20 cellular contexts compared by ENCODE assay signal in genomic region chr2:96153991-96154431, GRCh38. TPM values are rescaled to one million over a fixed set of nuclear protein-coding genes. Genes with fewer than 3 reads are reported as not detected.
DNase-seq lines count a peak whose midpoint lies in the region; ATAC-seq, FAIRE-seq and TF ChIP-seq lines count a peak whose summit lies in the region.
"Had no signal": no experiment of that assay in that cellular context is flagged by ENCODE, and none has a peak within 500 bp of the region (broad histone marks: within the 10 kb centered on the region; RNA-seq: fewer than 3 reads in every experiment).

No MANE protein-coding gene starts in this region.

- TF ChIP-seq CTCF in CD4-positive, alpha-beta T cell (IDR thresholded peaks at IDR 0.05): no peak
- TF ChIP-seq CTCF in GM12874 (IDR thresholded peaks at IDR 0.05; ENCODE audit: insufficient read depth, low read depth, low read length) (peak; percentile 27; the same call in 1 of the 2 replicates), kidney (IDR thresholded peaks at IDR 0.05; ENCODE audit: borderline replicate concordance, extremely low read depth, insufficient read depth) (no peak)

- H3K4me1 ChIP-seq in kidney (ENCODE audit: control insufficient read depth in 1 of 2, insufficient read depth in 1 of 2, low read depth in 1 of 2, low read length in 2 of 2): no peaks in the 10 kb centered on the region
- H3K4me1 ChIP-seq: vagina had no signal

- H3K4me3 ChIP-seq in kidney (ENCODE audit: low read length in 2 of 2): no peak overlapping the region
- H3K4me3 ChIP-seq: heart right ventricle, vagina had no signal

- no peak overlapping the region for H3K9ac ChIP-seq in kidney (ENCODE audit: low read length in 2 of 2)

- H3K36me3 Mint-ChIP-seq in CD4-positive, alpha-beta T cell (ENCODE audit: low read depth): no peaks in the 10 kb centered on the region
- H3K36me3 Mint-ChIP-seq in naive thymus-derived CD8-positive, alpha-beta T cell: no peaks in the 10 kb centered on the region
- H3K36me3 Mint-ChIP-seq: IgD-negative memory B cell had no signal

- no peak for FAIRE-seq in kidney (lab: Jason Lieb, UNC)
- FAIRE-seq: astrocyte had no signal

- peak overlapping the region; percentile 80 for H3K27ac Mint-ChIP-seq in CD4-positive, alpha-beta T cell
- H3K27ac Mint-ChIP-seq in naive thymus-derived CD8-positive, alpha-beta T cell: peak overlapping the region in 7 of 10 donors; percentile 15 to 100 (median 69)
- H3K27ac Mint-ChIP-seq: IgD-negative memory B cell had no signal

- H3K9me3 Mint-ChIP-seq in CD4-positive, alpha-beta T cell: no peaks in the 10 kb centered on the region
- H3K9me3 Mint-ChIP-seq in naive thymus-derived CD8-positive, alpha-beta T cell: no peaks in the 10 kb centered on the region
- H3K9me3 Mint-ChIP-seq: activated CD8-positive, alpha-beta T cell treated with anti-CD3 and anti-CD28 coated beads for 36 hours; IgD-negative memory B cell had no signal

- H3K27me3 Mint-ChIP-seq in CD4-positive, alpha-beta T cell: no peaks in the 10 kb centered on the region
- no peaks in the 10 kb centered on the region for H3K27me3 Mint-ChIP-seq in naive thymus-derived CD8-positive, alpha-beta T cell
- H3K27me3 Mint-ChIP-seq: activated CD8-positive, alpha-beta T cell treated with anti-CD3 and anti-CD28 coated beads for 36 hours; IgD-negative memory B cell had no signal

- CTCF ChIA-PET in CD4-positive, alpha-beta T cell (lab: Charles Lee): no interaction called here

- no peak overlapping the region for H3K27ac ChIP-seq in CD4-positive, alpha-beta T cell (ENCODE audit: low read depth, low read length)
- H3K27ac ChIP-seq in kidney (ENCODE audit: low read depth in 2 of 2, low read length in 2 of 2): no peak overlapping the region
- H3K27ac ChIP-seq: heart right ventricle, vagina had no signal

- no peak for DNase-seq in CD4-positive, alpha-beta T cell
- DNase-seq in naive thymus-derived CD8-positive, alpha-beta T cell: no peak
- DNase-seq in LoVo (ENCODE audit: low spot score) (no peak), H4 (ENCODE audit: low spot score) (no peak), kidney (no peak)
- DNase-seq: activated CD8-positive, alpha-beta T cell treated with anti-CD3 and anti-CD28 coated beads for 36 hours; activated effector memory CD4-positive, alpha-beta T cell treated with anti-CD3 and anti-CD28 coated beads, Interleukin-2, amount 50 U/mL, for 16 hours; AML-193; heart right ventricle; NCI-H146; NCI-H446 treated with DMSO at 0.1 percent for 48 hours; retina; stimulated activated CD4-positive, alpha-beta T cell treated with anti-CD3 and anti-CD28 coated beads, Interleukin-4, amount 100 ng/mL, for 4 hours had no signal

- POLR2A ChIA-PET in CD4-positive, alpha-beta T cell (lab: Charles Lee): no interaction called here
- POLR2A ChIA-PET in naive thymus-derived CD8-positive, alpha-beta T cell (lab: Charles Lee): interaction anchor here (1.7 to 18.2 kb wide), 3 partner anchors 6 to 50 kb away, joined by 3 to 373 read pairs (median 373); partner anchors contain the start of genes ASTL and DUSP2

- ATAC-seq in CD4-positive, alpha-beta T cell (ENCODE audit: poor library complexity): no peak
- peak; percentile 11; the same call in 1 of the 3 replicates for ATAC-seq in SK-N-SH treated with all-trans-retinoic acid at 6 μM for 48 hours
- no peak for ATAC-seq in naive thymus-derived CD8-positive, alpha-beta T cell
- no peak for ATAC-seq in HG03135 (IDR thresholded peaks at IDR 0.05; ENCODE audit: unreplicated experiment)
- ATAC-seq: activated CD8-positive, alpha-beta T cell treated with anti-CD3 and anti-CD28 coated beads for 36 hours had no signal

- no peaks in the 10 kb centered on the region for H3K36me3 ChIP-seq in kidney (ENCODE audit: control insufficient read depth in 1 of 2, insufficient read depth in 2 of 2, low read length in 2 of 2)
- H3K36me3 ChIP-seq: heart right ventricle, vagina had no signal

- no peaks in the 10 kb centered on the region for H3K9me3 ChIP-seq in CD4-positive, alpha-beta T cell (ENCODE audit: control insufficient read depth, low read length)
- no peaks in the 10 kb centered on the region for H3K9me3 ChIP-seq in kidney (ENCODE audit: control insufficient read depth in 1 of 2, low read length in 2 of 2)
- H3K9me3 ChIP-seq: heart right ventricle, vagina had no signal

- peaks cover 80% of the 10 kb centered on the region for H3K4me1 Mint-ChIP-seq in CD4-positive, alpha-beta T cell (ENCODE audit: low read depth)
- H3K4me1 Mint-ChIP-seq in naive thymus-derived CD8-positive, alpha-beta T cell: peaks cover 49 to 90% (median 80%) of the 10 kb centered on the region in 4 donors

- H3K27me3 ChIP-seq in CD4-positive, alpha-beta T cell (ENCODE audit: control insufficient read depth, insufficient read depth, low read length): no peaks in the 10 kb centered on the region
- H3K27me3 ChIP-seq: vagina had no signal

- H3K4me3 Mint-ChIP-seq in CD4-positive, alpha-beta T cell: no peak overlapping the region
- peak overlapping the region in 1 of 10 donors; percentile 4 for H3K4me3 Mint-ChIP-seq in naive thymus-derived CD8-positive, alpha-beta T cell
- H3K4me3 Mint-ChIP-seq: activated CD8-positive, alpha-beta T cell treated with anti-CD3 and anti-CD28 coated beads for 36 hours had no signal

- intact Hi-C loops in CD4-positive, alpha-beta T cell (cut with DNase I, micrococcal nuclease): no loop called here
- intact Hi-C loops in kidney (cut with DNase I): no loop called here

TF ChIP-seq in SK-N-SH treated with all-trans-retinoic acid at 6 μM for 48 hours, 23 proteins besides CTCF, POLR2A, EP300 and RAD21:
- TF ChIP-seq PPARA (CRISPR knock-in tag; IDR thresholded peaks at IDR 0.05; ENCODE audit: borderline replicate concordance) (no peak), ZNF565 (CRISPR knock-in tag; conservative IDR thresholded peaks at IDR 0.05; ENCODE audit: low read depth) (no peak)

RNA-seq across cellular contexts. Expression of gene DUSP2, which starts 8.8 kb away (rescaled TPM):
- total RNA-seq in CD4-positive, alpha-beta T cell: 100 to 1,000 TPM; 728 to 730 TPM
- total RNA-seq in naive thymus-derived CD8-positive, alpha-beta T cell: 10 to 100 TPM; 31.5 to 36.5 TPM
- 100 to 1,000 TPM in 1 of 3 donors, 10 to 100 TPM in 2; 24.3 to 459 (median 60.7) TPM for polyA plus RNA-seq in naive thymus-derived CD8-positive, alpha-beta T cell
- 16.4 and 17.7 TPM in 2 replicates for total RNA-seq in H4 (2014; rRNA removed; shearing (Covaris generic))
- total RNA-seq in kidney: 11.8 TPM
- polyA plus RNA-seq in kidney (ENCODE audit: insufficient read depth, low read depth, low replicate concordance): 5.6 TPM

RNA-seq across cellular contexts. Expression of gene ASTL, which starts 15.7 kb away (rescaled TPM):
- total RNA-seq in CD4-positive, alpha-beta T cell: 1 to 10 TPM; 5.0 to 6.5 TPM
- 1 to 10 TPM; 5.3 to 6.8 TPM for total RNA-seq in naive thymus-derived CD8-positive, alpha-beta T cell
- polyA plus RNA-seq in naive thymus-derived CD8-positive, alpha-beta T cell: under 1 TPM in 2 of 3 donors, not detected in 1; 0.50 to 0.64 TPM
- not detected in 2 replicates for total RNA-seq in H4 (2014; rRNA removed; shearing (Covaris generic))
- not detected for total RNA-seq in kidney
- not detected for polyA plus RNA-seq in kidney (ENCODE audit: insufficient read depth, low read depth, low replicate concordance)
- total RNA-seq: astrocyte, dermis microvascular lymphatic vessel endothelial cell, heart right ventricle, vagina had no signal
- polyA plus RNA-seq: IgD-negative memory B cell had no signal

RNA-seq across cellular contexts. Expression of gene ADRA2B, which starts 37.6 kb away (rescaled TPM):
- under 1 TPM; 0.52 to 0.84 TPM for total RNA-seq in CD4-positive, alpha-beta T cell
- under 1 TPM in 1 of 2 experiments, not detected in 1; 0.22 TPM for total RNA-seq in naive thymus-derived CD8-positive, alpha-beta T cell
- not detected for polyA plus RNA-seq in naive thymus-derived CD8-positive, alpha-beta T cell
- 0.10 TPM in 1 of 2 replicates, not detected in the other for total RNA-seq in H4 (2014; rRNA removed; shearing (Covaris generic))
- 1.4 TPM for total RNA-seq in kidney
- 4.8 TPM for polyA plus RNA-seq in kidney (ENCODE audit: insufficient read depth, low read depth, low replicate concordance)
- total RNA-seq: astrocyte had no signal
- polyA plus RNA-seq: IgD-negative memory B cell had no signal

RNA-seq across cellular contexts. Expression of gene STARD7, which starts 54.6 kb away (rescaled TPM):
- total RNA-seq in CD4-positive, alpha-beta T cell: 10 to 100 TPM; 57.4 to 58.6 TPM
- 10 to 100 TPM; 87.5 to 99.3 TPM for total RNA-seq in naive thymus-derived CD8-positive, alpha-beta T cell
- 100 to 1,000 TPM; 114 to 143 (median 137) TPM for polyA plus RNA-seq in naive thymus-derived CD8-positive, alpha-beta T cell
- 169 and 170 TPM in 2 replicates for total RNA-seq in H4 (2014; rRNA removed; shearing (Covaris generic))
- 112 TPM for total RNA-seq in kidney
- polyA plus RNA-seq in kidney (ENCODE audit: insufficient read depth, low read depth, low replicate concordance): 96.6 TPM

Comparison
In these comparisons a context has a peak if more than half of its experiments do, and no peak if none do; other contexts are left out.
1. RNA of gene DUSP2, which starts 8.8 kb away (total RNA-seq): 728 to 730 TPM in CD4-positive, alpha-beta T cell; 31.5 to 36.5 TPM in naive thymus-derived CD8-positive, alpha-beta T cell, 16.4 to 17.7 TPM in H4 and 11.8 TPM in kidney (single experiment); every median in the first group is over 10 times any median in the second.